ENCODE assay signal across 22 cellular contexts in genomic region chr22:44289429-44290171, GRCh38. TPM values are rescaled to one million over a fixed set of nuclear protein-coding genes. Genes with fewer than 3 reads are reported as not detected.
DNase-seq lines count a peak whose midpoint lies in the region; ATAC-seq and TF ChIP-seq lines count a peak whose summit lies in the region.
"Had no signal": no experiment of that assay in that cellular context is flagged by ENCODE, and none has a peak within 500 bp of the region (broad histone marks: within the 10 kb centered on the region; RNA-seq: fewer than 3 reads in every experiment).

No MANE protein-coding gene starts in this region.

- H3K27me3 ChIP-seq in SJSA1 (replicated peaks): no peaks in the 10 kb centered on the region
- H3K27me3 ChIP-seq: sigmoid colon had no signal

- peaks cover 59% of the 10 kb centered on the region for H3K4me1 Mint-ChIP-seq in neural crest cell
- peaks cover 1% of the 10 kb centered on the region for H3K4me1 Mint-ChIP-seq in progenitor cell of endocrine pancreas (ENCODE audit: low read depth)
- H3K4me1 Mint-ChIP-seq: activated naive CD8-positive, alpha-beta T cell treated with anti-CD3 and anti-CD28 coated beads for 36 hours had no signal

- peaks cover 33% of the 10 kb centered on the region for H3K4me1 ChIP-seq in SJSA1 (replicated peaks)
- H3K4me1 ChIP-seq: breast epithelium had no signal

- H3K27me3 Mint-ChIP-seq in neural crest cell (ENCODE audit: low read depth) (no peaks in the 10 kb centered on the region), progenitor cell of endocrine pancreas (peaks cover 17% of the 10 kb centered on the region)
- H3K27me3 Mint-ChIP-seq: activated naive CD8-positive, alpha-beta T cell treated with anti-CD3 and anti-CD28 coated beads for 36 hours had no signal

- H3K36me3 Mint-ChIP-seq in neural crest cell (ENCODE audit: low read depth): peaks cover 3% of the 10 kb centered on the region
- H3K36me3 Mint-ChIP-seq in progenitor cell of endocrine pancreas (ENCODE audit: insufficient read depth): peaks cover 2% of the 10 kb centered on the region
- H3K36me3 Mint-ChIP-seq: activated naive CD8-positive, alpha-beta T cell treated with anti-CD3 and anti-CD28 coated beads for 36 hours had no signal

- H3K36me3 ChIP-seq in SJSA1: no peaks in the 10 kb centered on the region
- H3K36me3 ChIP-seq: breast epithelium, heart right ventricle had no signal

- H3K9me3 ChIP-seq in SJSA1 (replicated peaks): no peaks in the 10 kb centered on the region
- H3K9me3 ChIP-seq: sigmoid colon had no signal

- no peak for ATAC-seq in HG02973 (IDR thresholded peaks at IDR 0.05; ENCODE audit: unreplicated experiment)
- ATAC-seq in GM18502 (IDR thresholded peaks at IDR 0.05; ENCODE audit: poor library complexity, unreplicated experiment): no peak
- ATAC-seq: activated T-cell treated with anti-CD3 and anti-CD28 coated beads, Interleukin-2, amount 50 U/mL, for 72 hours; esophagus mucosa; heart right ventricle had no signal

- H3K9me3 Mint-ChIP-seq in neural crest cell (peaks cover 3% of the 10 kb centered on the region), progenitor cell of endocrine pancreas (ENCODE audit: low read depth) (peaks cover 8% of the 10 kb centered on the region)

- H3K4me3 ChIP-seq in SJSA1: no peak overlapping the region
- H3K4me3 ChIP-seq in foreskin fibroblast (ENCODE audit: low read depth in 1 of 2, low read length in 2 of 2): no peak overlapping the region
- H3K4me3 ChIP-seq: breast epithelium, heart right ventricle, sigmoid colon had no signal

- TF ChIP-seq CTCF in foreskin fibroblast (IDR thresholded peaks at IDR 0.05; ENCODE audit: low read depth, low read length): no peak
- no peak for TF ChIP-seq CTCF in neural crest cell (conservative IDR thresholded peaks at IDR 0.05)
- TF ChIP-seq CTCF in progenitor cell of endocrine pancreas (IDR thresholded peaks at IDR 0.05; ENCODE audit: unreplicated experiment): no peak

- DNase-seq in AG20443 (ENCODE audit: low spot score) (peak; percentile 58), SJSA1 (ENCODE audit: low read depth in 1 of 2, low spot score in 2 of 2) (peak; percentile 78 to 81), foreskin fibroblast (peak; percentile 16 to 22), neural crest cell (ENCODE audit: low read depth, low spot score) (peak; percentile 68), NCI-H510A treated with DMSO at 0.1 percent for 48 hours (lab: John Stamatoyannopoulos, UW) (no peak), progenitor cell of endocrine pancreas (ENCODE audit: low spot score, unreplicated experiment) (no peak)
- DNase-seq: activated naive CD8-positive, alpha-beta T cell treated with anti-CD3 and anti-CD28 coated beads for 36 hours; activated T-cell treated with anti-CD3 and anti-CD28 coated beads, Interleukin-2, amount 50 U/mL, for 72 hours; Calu3; dermis blood vessel endothelial cell; heart right ventricle; kidney; midbrain; NCI-H1417; NCI-H226; sigmoid colon; SW 1271 had no signal

- peak overlapping the region; percentile 39 for H3K4me3 Mint-ChIP-seq in neural crest cell
- no peak overlapping the region for H3K4me3 Mint-ChIP-seq in progenitor cell of endocrine pancreas (ENCODE audit: low read depth)
- H3K4me3 Mint-ChIP-seq: activated naive CD8-positive, alpha-beta T cell treated with anti-CD3 and anti-CD28 coated beads for 36 hours; activated T-cell treated with anti-CD3 and anti-CD28 coated beads, Interleukin-2, amount 50 U/mL, for 72 hours had no signal

- H3K27ac Mint-ChIP-seq in neural crest cell (ENCODE audit: unreplicated experiment) (peak overlapping the region; percentile 23), progenitor cell of endocrine pancreas (no peak overlapping the region)
- H3K27ac Mint-ChIP-seq: activated naive CD8-positive, alpha-beta T cell treated with anti-CD3 and anti-CD28 coated beads for 36 hours; activated T-cell treated with anti-CD3 and anti-CD28 coated beads, Interleukin-2, amount 50 U/mL, for 72 hours had no signal

- H3K27ac ChIP-seq in SJSA1: no peak overlapping the region
- H3K27ac ChIP-seq: heart right ventricle, sigmoid colon had no signal

RNA-seq across cellular contexts. Expression of gene SHISAL1, which starts 23.2 kb away (rescaled TPM):
- 1.5 and 2.4 TPM in 2 replicates for total RNA-seq in SJSA1 (2014; rRNA removed; shearing (Covaris generic))
- total RNA-seq in neural crest cell (4.2 and 4.3 TPM in 2 replicates), progenitor cell of endocrine pancreas (0.29 and 0.46 TPM in 2 replicates)
- total RNA-seq: activated naive CD8-positive, alpha-beta T cell treated with anti-CD3 and anti-CD28 coated beads for 36 hours; activated T-cell treated with anti-CD3 and anti-CD28 coated beads, Interleukin-2, amount 50 U/mL, for 72 hours; Calu3; dermis blood vessel endothelial cell; HT-29 had no signal

Comparison
In these comparisons a context has a peak if more than half of its experiments do, and no peak if none do; other contexts are left out.
1. DNase-seq: peak in AG20443 (single experiment), SJSA1 (2 of 2), foreskin fibroblast (2 of 2) and neural crest cell (single experiment); none in NCI-H510A treated with DMSO at 0.1 percent for 48 hours (single experiment) and progenitor cell of endocrine pancreas (single experiment).